ENCODE assay signal across 1 cellular context in genomic region chr12:118689793-118690192, GRCh38.
A peak's percentile ranks its signal among the peaks of the same experiment; 100 is the strongest.
TF ChIP-seq lines count a peak whose summit lies in the region.

No MANE protein-coding gene starts in this region.

TF ChIP-seq in GM12878, 131 proteins besides CTCF, POLR2A, EP300 and RAD21 (continued from another document):
- TF ChIP-seq BCL11A (IDR thresholded peaks at IDR 0.05; ENCODE audit: low read depth, low read length) (peak; percentile 70; the same call in 1 of the 2 replicates), MEF2A (IDR thresholded peaks at IDR 0.05; ENCODE audit: insufficient read depth, low read depth, low read length) (0 out of 2 replicates have a peak, but pooled peaks have one; percentile 32), PBX3 (IDR thresholded peaks at IDR 0.05; ENCODE audit: insufficient replicate concordance, low read depth, low read length) (peak; percentile 51), IRF4 (IDR thresholded peaks at IDR 0.05; ENCODE audit: low read depth, low read length) (peak; percentile 48; the same call in 1 of the 2 replicates), NBN (IDR thresholded peaks at IDR 0.05) (no peak), SPI1 (IDR thresholded peaks at IDR 0.05; ENCODE audit: borderline replicate concordance, insufficient read depth, low read depth, low read length) (peak; percentile 32; the same call in 1 of the 2 replicates), ZBTB40 (IDR thresholded peaks at IDR 0.05; ENCODE audit: borderline replicate concordance) (no peak), ZBED1 (IDR thresholded peaks at IDR 0.05; ENCODE audit: borderline replicate concordance) (0 out of 2 replicates have a peak, but pooled peaks have one; percentile 32), JUNB (IDR thresholded peaks at IDR 0.05) (peak; percentile 41; the same call in 1 of the 2 replicates), ZNF274 (IDR thresholded peaks at IDR 0.05; ENCODE audit: insufficient read depth, insufficient read length) (no peak), SMARCA5 (IDR thresholded peaks at IDR 0.05) (no peak), ETV6 (conservative IDR thresholded peaks at IDR 0.05 in 1 of 2, IDR thresholded peaks at IDR 0.05 in 1 of 2; ENCODE audit: borderline replicate concordance in 1 of 2, low read depth in 1 of 2) (0 out of 4 replicates have a peak, but pooled peaks of 1 of the 2 experiments have one; percentile 36), TCF12 (IDR thresholded peaks at IDR 0.05; ENCODE audit: low read depth, low read length) (peak; percentile 99), GABPA (IDR thresholded peaks at IDR 0.05; ENCODE audit: low read depth) (peak; percentile 54; the same call in 1 of the 2 replicates), PKNOX1 (IDR thresholded peaks at IDR 0.05) (peak; percentile 48; the same call in 1 of the 2 replicates), CREM (IDR thresholded peaks at IDR 0.05; ENCODE audit: low read depth) (peak; percentile 73; the same call in 1 of the 2 replicates), CBFB (IDR thresholded peaks at IDR 0.05; ENCODE audit: low read depth) (peak; percentile 69), EED (IDR thresholded peaks at IDR 0.05; ENCODE audit: low read depth) (peak; percentile 78), TCF3 (IDR thresholded peaks at IDR 0.05; ENCODE audit: borderline replicate concordance, insufficient read depth, low read depth, low read length) (peak; percentile 99), ZBTB33 (IDR thresholded peaks at IDR 0.05) (no peak), TBL1XR1 (IDR thresholded peaks at IDR 0.05; ENCODE audit: low read depth, low read length) (peak; percentile 60), HCFC1 (IDR thresholded peaks at IDR 0.05; ENCODE audit: low read length) (no peak), SREBF1 (IDR thresholded peaks at IDR 0.05; ENCODE audit: low read length) (no peak), ZZZ3 (IDR thresholded peaks at IDR 0.05; ENCODE audit: control insufficient read depth, insufficient read length, low read depth) (no peak)
